8 cellular contexts compared by ENCODE assay signal in genomic region chr19:16572332-16573211, GRCh38. TPM values are rescaled to one million over a fixed set of nuclear protein-coding genes. Genes with fewer than 3 reads are reported as not detected.
DNase-seq lines count a peak whose midpoint lies in the region; ATAC-seq and TF ChIP-seq lines count a peak whose summit lies in the region.

SLC35E1 (minus strand) TSS chr19:16572415; CDS start chr19:16572364, 51 bp downstream.

- peaks cover 3% of the 10 kb centered on the region for H3K36me3 ChIP-seq in CD8-positive, alpha-beta T cell (ENCODE audit: insufficient read depth, low read length)
- H3K36me3 ChIP-seq in duodenal mucosa (ENCODE audit: control insufficient read depth in 1 of 2, insufficient read depth in 2 of 2, low read length in 2 of 2), result peaks cover 3 to 33% of the 10 kb centered on the region in 2 donors

- no peaks in the 10 kb centered on the region for H3K27me3 ChIP-seq in CD8-positive, alpha-beta T cell (ENCODE audit: insufficient read depth, low read length)
- no peaks in the 10 kb centered on the region for H3K27me3 ChIP-seq in duodenal mucosa (ENCODE audit: control insufficient read depth in 1 of 2, insufficient read depth in 2 of 2, low read length in 2 of 2)

- no peaks in the 10 kb centered on the region for H3K27me3 Mint-ChIP-seq in CD8-positive, alpha-beta T cell (ENCODE audit: low read depth)
- no peaks in the 10 kb centered on the region for H3K27me3 Mint-ChIP-seq in activated CD8-positive, alpha-beta T cell treated with anti-CD3 and anti-CD28 coated beads for 36 hours

- no peaks in the 10 kb centered on the region for H3K9me3 ChIP-seq in CD8-positive, alpha-beta T cell (ENCODE audit: low read length)
- no peaks in the 10 kb centered on the region for H3K9me3 ChIP-seq in duodenal mucosa (ENCODE audit: control insufficient read depth in 1 of 2, low read length in 2 of 2)

- intact Hi-C loops in CD8-positive, alpha-beta T cell (cut with DNase I, micrococcal nuclease), result loop anchor here (1.0 to 2.0 kb wide), 6 partner anchors 12 to 88 kb away; partner anchors contain the start of genes CHERP (in 2 of the 2), MED26 (in 2 of the 2), C19orf44 (in 1 of the 2) and CALR3 (in 1 of the 2)
- intact Hi-C loops in activated CD8-positive, alpha-beta T cell treated with anti-CD3 and anti-CD28 coated beads for 36 hours (cut with micrococcal nuclease), result no loop called here
- intact Hi-C loops in lower leg skin (cut with DNase I; ENCODE audit: low total_unique reads), result no loop called here

- WGBS in lower leg skin, 2 donors, result 0 to 1% methylated on average over 55 to 56 of the region's 83 CpGs

- H3K27ac Mint-ChIP-seq in CD8-positive, alpha-beta T cell, result peak within 1 kb of the TSS; percentile 99
- H3K27ac Mint-ChIP-seq in activated CD8-positive, alpha-beta T cell treated with anti-CD3 and anti-CD28 coated beads for 36 hours, result peak within 1 kb of the TSS; percentile 99

- H3K27ac ChIP-seq in CD8-positive, alpha-beta T cell (ENCODE audit: low read depth, low read length), result peak within 1 kb of the TSS; percentile 99
- H3K27ac ChIP-seq in duodenal mucosa (ENCODE audit: low read depth, low read length), result peak within 1 kb of the TSS; percentile 81

- peaks cover 48% of the 10 kb centered on the region for H3K36me3 Mint-ChIP-seq in CD8-positive, alpha-beta T cell
- peaks cover 56% of the 10 kb centered on the region for H3K36me3 Mint-ChIP-seq in activated CD8-positive, alpha-beta T cell treated with anti-CD3 and anti-CD28 coated beads for 36 hours (ENCODE audit: low read depth)

- H3K9ac ChIP-seq in duodenal mucosa (ENCODE audit: low read depth in 1 of 2, low read length in 2 of 2), result peak within 1 kb of the TSS; percentile 88 to 97

- POLR2A ChIA-PET in CD8-positive, alpha-beta T cell (lab: Charles Lee), result interaction anchor here (1.1 to 2.8 kb wide), 6 partner anchors 12 to 55 kb away, joined by 4 to 15 read pairs (median 8); partner anchors contain the start of gene MED26
- POLR2A ChIA-PET in activated CD8-positive, alpha-beta T cell treated with anti-CD3 and anti-CD28 coated beads for 36 hours (lab: Charles Lee), result interaction anchor here (0.6 to 9.4 kb wide), 4 partner anchors 10 to 56 kb away, joined by 3 to 84 read pairs (median 8); partner anchors contain the start of gene MED26

- peak within 1 kb of the TSS; percentile 99 for H3K4me3 ChIP-seq in CD8-positive, alpha-beta T cell (ENCODE audit: low read depth, low read length)
- H3K4me3 ChIP-seq in duodenal mucosa (ENCODE audit: low read depth in 1 of 2, low read length in 2 of 2) (peak within 1 kb of the TSS; percentile 95 to 99), lower leg skin (ENCODE audit: low read depth, poor library complexity, severe bottlenecking) (peak within 1 kb of the TSS; percentile 86)

- peak within 1 kb of the TSS; percentile 95 for H3K4me3 Mint-ChIP-seq in CD8-positive, alpha-beta T cell
- H3K4me3 Mint-ChIP-seq in activated CD8-positive, alpha-beta T cell treated with anti-CD3 and anti-CD28 coated beads for 36 hours, result peak within 1 kb of the TSS; percentile 100

- peak; percentile 80 to 95 (median 88) for DNase-seq in CD8-positive, alpha-beta T cell
- DNase-seq in HK-2 (ENCODE audit: unreplicated experiment) (peak; percentile 97), NCI-H82 treated with DMSO at 0.1 percent for 48 hours (lab: John Stamatoyannopoulos, UW; ENCODE audit: unreplicated experiment) (peak; percentile 91), lower leg skin (ENCODE audit: low spot score in 2 of 2) (peak; percentile 93 to 98)
- DNase-seq in activated CD8-positive, alpha-beta T cell treated with anti-CD3 and anti-CD28 coated beads for 36 hours, result peak; percentile 94
- DNase-seq in stimulated activated CD4-positive, alpha-beta T cell treated with anti-CD3 and anti-CD28 coated beads, Interleukin-4, amount 100 ng/mL, for 4 hours, result peak; percentile 87 to 90

- TF ChIP-seq POLR2A in lower leg skin (IDR thresholded peaks at IDR 0.05), result no peak

- peaks cover 50% of the 10 kb centered on the region for H3K4me1 Mint-ChIP-seq in CD8-positive, alpha-beta T cell (ENCODE audit: low read depth)
- peaks cover 54% of the 10 kb centered on the region for H3K4me1 Mint-ChIP-seq in activated CD8-positive, alpha-beta T cell treated with anti-CD3 and anti-CD28 coated beads for 36 hours (ENCODE audit: low read depth)

- peaks cover 34% of the 10 kb centered on the region for H3K4me1 ChIP-seq in CD8-positive, alpha-beta T cell (ENCODE audit: insufficient read depth, low read length)
- H3K4me1 ChIP-seq in duodenal mucosa (ENCODE audit: control insufficient read depth in 1 of 2, insufficient read depth in 2 of 2, low read length in 2 of 2), result peaks cover 35 to 37% of the 10 kb centered on the region in 2 donors

- ATAC-seq in CD8-positive, alpha-beta T cell, result peak; percentile 91
- peak; percentile 82 for ATAC-seq in GM19455 (IDR thresholded peaks at IDR 0.05; ENCODE audit: unreplicated experiment)
- peak; percentile 93 for ATAC-seq in activated CD8-positive, alpha-beta T cell treated with anti-CD3 and anti-CD28 coated beads for 36 hours

- TF ChIP-seq CTCF in CD8-positive, alpha-beta T cell (IDR thresholded peaks at IDR 0.05), result no peak
- TF ChIP-seq CTCF in activated CD8-positive, alpha-beta T cell treated with anti-CD3 and anti-CD28 coated beads for 36 hours (IDR thresholded peaks at IDR 0.05), result no peak
- no peak for TF ChIP-seq CTCF in lower leg skin (IDR thresholded peaks at IDR 0.05)

- CTCF ChIA-PET in CD8-positive, alpha-beta T cell (lab: Charles Lee), result interaction anchor here (1.2 to 1.4 kb wide), 2 partner anchors 12 to 15 kb away, joined by 3 to 7 read pairs; no protein-coding TSS in a partner anchor
- CTCF ChIA-PET in activated CD8-positive, alpha-beta T cell treated with anti-CD3 and anti-CD28 coated beads for 36 hours (lab: Charles Lee), result interaction anchor here (1.0 to 2.1 kb wide), 2 partner anchors 11 to 19 kb away, joined by 3 to 14 read pairs; no protein-coding TSS in a partner anchor

- no peaks in the 10 kb centered on the region for H3K9me3 Mint-ChIP-seq in CD8-positive, alpha-beta T cell
- H3K9me3 Mint-ChIP-seq in activated CD8-positive, alpha-beta T cell treated with anti-CD3 and anti-CD28 coated beads for 36 hours, result no peaks in the 10 kb centered on the region

RNA-seq across cellular contexts. Expression of gene SLC35E1, which starts in this region (rescaled TPM):
- total RNA-seq in CD8-positive, alpha-beta T cell, result 10 to 100 TPM; 92.3 to 95.4 TPM
- 10 to 100 TPM; 60.1 to 62.4 TPM for total RNA-seq in activated CD8-positive, alpha-beta T cell treated with anti-CD3 and anti-CD28 coated beads for 36 hours
- 10 to 100 TPM; 30.7 to 43.2 (median 39.2) TPM for total RNA-seq in lower leg skin

Comparison
In these comparisons a context has a peak if more than half of its experiments do, and no peak if none do; other contexts are left out.
1. Peak in every context shown above with its lines: DNase-seq, ATAC-seq, H3K4me3 ChIP-seq and H3K27ac ChIP-seq.
2. intact Hi-C loops: an anchor here in CD8-positive, alpha-beta T cell (1.0 to 2.0 kb wide); none called in activated CD8-positive, alpha-beta T cell treated with anti-CD3 and anti-CD28 coated beads for 36 hours and lower leg skin.